1 cellular context compared by ENCODE assay signal in genomic region chr17:40122944-40123810, GRCh38.
TF ChIP-seq lines count a peak whose summit lies in the region.

No MANE protein-coding gene starts in this region.

TF ChIP-seq in endothelial cell of umbilical vein, 7 proteins besides CTCF, POLR2A, EP300 and RAD21:
- no peak for TF ChIP-seq JUN (IDR thresholded peaks at IDR 0.05; ENCODE audit: borderline replicate concordance, insufficient read depth, insufficient read length, low read depth)
- no peak for TF ChIP-seq POLR2AphosphoS5 (IDR thresholded peaks at IDR 0.05; ENCODE audit: insufficient read depth, low read depth, low read length)
- TF ChIP-seq GATA2 (IDR thresholded peaks at IDR 0.05; ENCODE audit: insufficient read depth, insufficient read length, low read depth, low read length), result no peak
- no peak for TF ChIP-seq EZH2 (IDR thresholded peaks at IDR 0.05; ENCODE audit: borderline replicate concordance, low read depth, low read length, severe bottlenecking)
